In genomic region chr4:41135761-41136160, GRCh38 we compare ENCODE assay signal across 24 cellular contexts.
DNase-seq lines count a peak whose midpoint lies in the region; ATAC-seq, FAIRE-seq and TF ChIP-seq lines count a peak whose summit lies in the region.
"Had no signal": no experiment of that assay in that cellular context is flagged by ENCODE, and none has a peak within 500 bp of the region (broad histone marks: within the 10 kb centered on the region; RNA-seq: fewer than 3 reads in every experiment).

No MANE protein-coding gene starts in this region.

- no peak overlapping the region for H3K56ac ChIP-seq in IMR-90 (ENCODE audit: extremely low read depth, insufficient read depth, low read length)

- no peak; the same call in 1 of the 2 replicates for ATAC-seq in IMR-90 (ENCODE audit: low read depth)
- ATAC-seq: naive thymus-derived CD4-positive, alpha-beta T cell had no signal

- no peaks in the 10 kb centered on the region; the same call in 1 of the 2 replicates for H3K9me3 ChIP-seq in Caco-2
- H3K9me3 ChIP-seq in IMR-90 (ENCODE audit: control insufficient read depth, insufficient read depth, low read length): no peaks in the 10 kb centered on the region
- no peaks in the 10 kb centered on the region for H3K9me3 ChIP-seq in endothelial cell of umbilical vein (replicated peaks; ENCODE audit: control insufficient read depth, insufficient read depth, low read length)
- no peaks in the 10 kb centered on the region for H3K9me3 ChIP-seq in osteoblast (ENCODE audit: low read depth, low read length)
- no peaks in the 10 kb centered on the region for H3K9me3 ChIP-seq in testis
- H3K9me3 ChIP-seq: sigmoid colon had no signal

- no peak overlapping the region; a peak in 1 of 4 replicates for H4K8ac ChIP-seq in IMR-90 (ENCODE audit: low read depth in 2 of 2, low read length in 2 of 2)

- no peak overlapping the region for H2BK120ac ChIP-seq in IMR-90 (ENCODE audit: low read depth, low read length)

- no peaks in the 10 kb centered on the region for H3K9me3 Mint-ChIP-seq in Caco-2 (ENCODE audit: unreplicated experiment)

- H2AFZ ChIP-seq in IMR-90 (replicated peaks; ENCODE audit: low read length, poor library complexity) (no peak overlapping the region), endothelial cell of umbilical vein (ENCODE audit: low read depth, low read length) (no peak overlapping the region), osteoblast (ENCODE audit: low read length) (no peak overlapping the region)
- H2AFZ ChIP-seq: parathyroid adenoma had no signal

- H3K4me1 Mint-ChIP-seq in Caco-2 (ENCODE audit: low read depth, unreplicated experiment): peaks cover 33% of the 10 kb centered on the region
- H3K4me1 Mint-ChIP-seq: naive thymus-derived CD4-positive, alpha-beta T cell had no signal

- H3K4me1 ChIP-seq in Caco-2: peaks cover 65% of the 10 kb centered on the region
- H3K4me1 ChIP-seq in IMR-90 (ENCODE audit: control insufficient read depth, insufficient read depth, low read length): peaks cover 6% of the 10 kb centered on the region
- peaks cover 24% of the 10 kb centered on the region for H3K4me1 ChIP-seq in endothelial cell of umbilical vein (ENCODE audit: control insufficient read depth, extremely low read depth, insufficient read depth, low read length)
- peaks cover 17% of the 10 kb centered on the region for H3K4me1 ChIP-seq in osteoblast (ENCODE audit: insufficient read depth, low read length)
- peaks cover 5% of the 10 kb centered on the region for H3K4me1 ChIP-seq in testis
- H3K4me1 ChIP-seq: parathyroid adenoma had no signal

- H3K79me1 ChIP-seq in IMR-90 (ENCODE audit: low read depth in 1 of 2, low read length in 2 of 2): peaks cover 24 to 43% of the 10 kb centered on the region in 2 experiments; a peak in 3 of 4 replicates

- DNase-seq in Caco-2: no peak
- DNase-seq in IMR-90: no peak
- DNase-seq in endothelial cell of umbilical vein (ENCODE audit: low read depth, low spot score): no peak
- DNase-seq in osteoblast (ENCODE audit: insufficient read length, low spot score, missing footprints): peak; percentile 83
- no peak for DNase-seq in NCI-H146 treated with DMSO at 0.1 percent for 48 hours (lab: John Stamatoyannopoulos, UW; ENCODE audit: unreplicated experiment)
- no peak for DNase-seq in NCI-H748 treated with DMSO at 0.1 percent for 48 hours (lab: John Stamatoyannopoulos, UW)
- no peak for DNase-seq in testis
- DNase-seq in stimulated activated CD4-positive, alpha-beta T cell treated with anti-CD3 and anti-CD28 coated beads, Interleukin-12 subunit alpha, Interleukin-12 subunit beta, amount 100 ng/mL, for 4 hours: no peak
- DNase-seq: ACHN; activated CD4-positive, alpha-beta T cell treated with anti-CD3 and anti-CD28 coated beads for 4 hours; DMS 273 treated with DMSO at 0.1 percent for 48 hours; GDM1; KBM-7; mesenchymal stem cell; MV-4-11; naive thymus-derived CD4-positive, alpha-beta T cell; NCI-H2029 treated with DMSO at 0.1 percent for 48 hours; NCI-H446 treated with DMSO at 0.1 percent for 48 hours; sigmoid colon; stimulated activated CD4-positive, alpha-beta T cell treated with anti-CD3 and anti-CD28 coated beads, Interleukin-2, amount 100 ng/mL, for 24 hours; stimulated activated naive CD4-positive, alpha-beta T cell treated with Interleukin-2 at 50 U/mL for 16 hours had no signal

- H3K36me3 ChIP-seq in Caco-2 (ENCODE audit: control insufficient read depth, insufficient read depth, low read length) (no peaks in the 10 kb centered on the region), IMR-90 (ENCODE audit: control insufficient read depth, insufficient read depth, low read length) (no peaks in the 10 kb centered on the region), endothelial cell of umbilical vein (ENCODE audit: control insufficient read depth in 2 of 2, extremely low read depth in 1 of 2, insufficient read depth in 2 of 2, low read length in 2 of 2) (no peaks in the 10 kb centered on the region), osteoblast (ENCODE audit: insufficient read depth, low read length) (peaks cover 6% of the 10 kb centered on the region), testis (ENCODE audit: low read depth, missing control alignments) (no peaks in the 10 kb centered on the region)
- H3K36me3 ChIP-seq: sigmoid colon had no signal

- TF ChIP-seq CTCF in Caco-2 (IDR thresholded peaks at IDR 0.05; ENCODE audit: insufficient read depth in 1 of 2, low read depth in 1 of 2, low read length in 1 of 2, severe bottlenecking in 1 of 2, unreplicated experiment in 1 of 2): no peak
- no peak for TF ChIP-seq CTCF in IMR-90 (conservative IDR thresholded peaks at IDR 0.05; ENCODE audit: low read depth, low read length)
- no peak for TF ChIP-seq CTCF in endothelial cell of umbilical vein (IDR thresholded peaks at IDR 0.05; ENCODE audit: extremely low read depth in 1 of 2, insufficient read depth in 1 of 2, low read depth in 1 of 2, low read length in 2 of 2)
- no peak for TF ChIP-seq CTCF in osteoblast (IDR thresholded peaks at IDR 0.05; ENCODE audit: extremely low read depth, low read depth, low read length)
- TF ChIP-seq CTCF in testis (IDR thresholded peaks at IDR 0.05): no peak

- peak overlapping the region; percentile 51 for H3K27ac Mint-ChIP-seq in Caco-2 (ENCODE audit: unreplicated experiment)
- H3K27ac Mint-ChIP-seq: naive thymus-derived CD4-positive, alpha-beta T cell had no signal

- no peak overlapping the region for H4K5ac ChIP-seq in IMR-90 (ENCODE audit: low read depth, low read length)

- TF ChIP-seq POLR2A in IMR-90 (IDR thresholded peaks at IDR 0.05; ENCODE audit: low read depth, low read length) (no peak), endothelial cell of umbilical vein (IDR thresholded peaks at IDR 0.05; ENCODE audit: low read depth, low read length) (no peak), testis (IDR thresholded peaks at IDR 0.05) (no peak)

- no peaks in the 10 kb centered on the region for H3K27me3 ChIP-seq in Caco-2 (replicated peaks; ENCODE audit: control insufficient read depth, insufficient read depth, low read length)
- H3K27me3 ChIP-seq in IMR-90 (ENCODE audit: control insufficient read depth, insufficient read depth, low read length): no peaks in the 10 kb centered on the region
- no peaks in the 10 kb centered on the region for H3K27me3 ChIP-seq in endothelial cell of umbilical vein (ENCODE audit: control insufficient read depth in 2 of 2, insufficient read depth in 2 of 2, low read length in 2 of 2)
- no peaks in the 10 kb centered on the region for H3K27me3 ChIP-seq in osteoblast (ENCODE audit: insufficient read depth, low read length)
- H3K27me3 ChIP-seq in testis: no peaks in the 10 kb centered on the region
- H3K27me3 ChIP-seq: sigmoid colon had no signal

- H2BK15ac ChIP-seq in IMR-90 (ENCODE audit: low read depth, low read length): no peak overlapping the region

- H3K9ac ChIP-seq in IMR-90 (ENCODE audit: low read depth, low read length): no peak overlapping the region
- H3K9ac ChIP-seq in endothelial cell of umbilical vein (replicated peaks; ENCODE audit: extremely low read depth, insufficient read depth, low read length): no peak overlapping the region
- H3K9ac ChIP-seq: parathyroid adenoma had no signal

- POLR2A ChIA-PET in Caco-2 (lab: Charles Lee): no interaction called here
- POLR2A ChIA-PET in IMR-90 (lab: Charles Lee; ENCODE audit: unreplicated experiment): no interaction called here
- POLR2A ChIA-PET in endothelial cell of umbilical vein (lab: Charles Lee): no interaction called here

- no peak for FAIRE-seq in endothelial cell of umbilical vein (lab: Jason Lieb, UNC)

- no peak overlapping the region for H2AK9ac ChIP-seq in IMR-90 (replicated peaks; ENCODE audit: low read depth, low read length, poor library complexity)

- H3K27me3 Mint-ChIP-seq in Caco-2 (ENCODE audit: insufficient read depth, unreplicated experiment): no peaks in the 10 kb centered on the region

- H2BK5ac ChIP-seq in IMR-90 (ENCODE audit: low read depth, low read length, poor library complexity, severe bottlenecking): no peak overlapping the region

- H2AK5ac ChIP-seq in IMR-90 (ENCODE audit: low read depth, low read length): 0 out of 2 replicates have a peak overlapping the region, but pooled peaks have one; percentile 76

- no peak overlapping the region; the same call in 1 of the 2 replicates for H3K4ac ChIP-seq in IMR-90 (ENCODE audit: low read depth, low read length)

- peaks cover 2% of the 10 kb centered on the region for H3K9me1 ChIP-seq in IMR-90 (ENCODE audit: insufficient read depth, low read length)
- peaks cover 2% of the 10 kb centered on the region for H3K9me1 ChIP-seq in endothelial cell of umbilical vein (replicated peaks; ENCODE audit: control insufficient read depth, extremely low read depth, insufficient read depth, low read length)

- H2BK20ac ChIP-seq in IMR-90 (ENCODE audit: low read depth, low read length): no peak overlapping the region

- H3K23ac ChIP-seq in IMR-90 (ENCODE audit: low read depth, low read length): 0 out of 2 replicates have a peak overlapping the region, but pooled peaks have one; percentile 15

- H4K20me1 ChIP-seq in IMR-90 (ENCODE audit: insufficient read depth, low read length) (0 out of 2 replicates have a peak, but pooled peaks cover 1% of the 10 kb centered on the region), endothelial cell of umbilical vein (replicated peaks; ENCODE audit: control insufficient read depth, extremely low read depth, insufficient read depth, low read length) (peaks cover 3% of the 10 kb centered on the region), osteoblast (ENCODE audit: insufficient read depth, low read length) (peaks cover 13% of the 10 kb centered on the region)

- H3K4me2 ChIP-seq in IMR-90 (ENCODE audit: low read depth, low read length) (no peak overlapping the region), endothelial cell of umbilical vein (ENCODE audit: insufficient read depth, low read length) (no peak overlapping the region), osteoblast (ENCODE audit: insufficient read depth, low read length) (no peak overlapping the region)

- in situ Hi-C loops in IMR-90 (cut with MboI; ENCODE audit: low sequenced_read_pairs): no loop called here

- intact Hi-C loops in Caco-2 (cut with micrococcal nuclease; ENCODE audit: unreplicated experiment) (no loop called here), IMR-90 (cut with micrococcal nuclease) (no loop called here), endothelial cell of umbilical vein (cut with micrococcal nuclease) (no loop called here), testis (cut with DNase I; ENCODE audit: low total_unique reads) (no loop called here)

- dilution Hi-C loops in IMR-90 (cut with HindIII; ENCODE audit: low sequenced_read_pairs, unreplicated experiment) (no loop called here), endothelial cell of umbilical vein (cut with MboI; ENCODE audit: extremely low pct_ligation_motif_present, low sequenced_read_pairs) (no loop called here)

- H3K36me3 Mint-ChIP-seq in Caco-2 (ENCODE audit: insufficient read depth, unreplicated experiment): peaks cover 42% of the 10 kb centered on the region
- H3K36me3 Mint-ChIP-seq: naive thymus-derived CD4-positive, alpha-beta T cell had no signal

- H3K18ac ChIP-seq in IMR-90 (ENCODE audit: low read depth, low read length): no peak overlapping the region

- H4K91ac ChIP-seq in IMR-90 (ENCODE audit: insufficient read depth, low read depth, low read length): no peak overlapping the region

- BruUV-seq in Caco-2 (replicated peaks; lab: Mats Ljungman, UMichigan) (no TSS peak), IMR-90 (replicated peaks; lab: Mats Ljungman, UMichigan) (no TSS peak), endothelial cell of umbilical vein (replicated peaks; lab: Mats Ljungman, UMichigan) (TSS peak; percentile 8)

- 0 out of 2 replicates have a peak overlapping the region, but pooled peaks have one; percentile 25 for H3K14ac ChIP-seq in IMR-90 (replicated peaks; ENCODE audit: low read depth, low read length)

- no peak overlapping the region for H3K27ac ChIP-seq in IMR-90 (ENCODE audit: insufficient read depth, low read length)
- no peak overlapping the region for H3K27ac ChIP-seq in endothelial cell of umbilical vein (ENCODE audit: insufficient read depth, low read depth, low read length)
- peak overlapping the region; percentile 11 for H3K27ac ChIP-seq in osteoblast (ENCODE audit: low read depth, low read length)
- no peak overlapping the region for H3K27ac ChIP-seq in testis
- H3K27ac ChIP-seq: C4-2B, parathyroid adenoma, RWPE1, sigmoid colon had no signal

- no peak for TF ChIP-seq RAD21 in IMR-90 (IDR thresholded peaks at IDR 0.05; ENCODE audit: low read length)

- H3K79me2 ChIP-seq in endothelial cell of umbilical vein (ENCODE audit: control insufficient read depth, insufficient read depth, low read length): peaks cover 95% of the 10 kb centered on the region
- peaks cover 83% of the 10 kb centered on the region for H3K79me2 ChIP-seq in osteoblast (ENCODE audit: insufficient read depth, low read length)
- H3K79me2 ChIP-seq: parathyroid adenoma had no signal

- CTCF ChIA-PET in Caco-2 (lab: Charles Lee) (no interaction called here), IMR-90 (lab: Yijun Ruan, JAX) (interaction anchor here (0.6 kb wide), 1 partner anchor 20 kb away, joined by 3 read pairs; no protein-coding TSS in a partner anchor), endothelial cell of umbilical vein (lab: Charles Lee) (interaction anchor here (0.5 to 1.9 kb wide), 7 partner anchors 12 to 159 kb away, joined by 3 to 8 read pairs (median 3); no protein-coding TSS in a partner anchor)

- no peak overlapping the region for H3K4me3 ChIP-seq in Caco-2 (ENCODE audit: low read depth, low read length)
- H3K4me3 ChIP-seq in IMR-90 (ENCODE audit: insufficient read depth, low read depth, low read length): no peak overlapping the region
- no peak overlapping the region for H3K4me3 ChIP-seq in endothelial cell of umbilical vein (replicated peaks in 1 of 3; ENCODE audit: insufficient read depth in 1 of 3, low read depth in 1 of 3, low read length in 3 of 3)
- H3K4me3 ChIP-seq in osteoblast (ENCODE audit: insufficient read depth, low read length): no peak overlapping the region
- H3K4me3 ChIP-seq in testis: no peak overlapping the region
- H3K4me3 ChIP-seq: sigmoid colon had no signal

- H3K4me3 Mint-ChIP-seq in Caco-2 (ENCODE audit: unreplicated experiment): no peak overlapping the region
- H3K4me3 Mint-ChIP-seq: naive thymus-derived CD4-positive, alpha-beta T cell had no signal

- no CpG with 5 or more reads among the region's 1 CpG for WGBS in IMR-90 (ENCODE audit: extremely low coverage in 2 of 2, insufficient read length in 1 of 2), 2 experiments
- WGBS in testis, 2 donors: 54 to 74% methylated on average over 1 of the region's 1 CpG
